ENCODE assay signal across 8 cellular contexts in genomic region chr17:41666336-41666680, GRCh38. TPM values are rescaled to one million over a fixed set of nuclear protein-coding genes. Genes with fewer than 3 reads are reported as not detected.
DNase-seq lines count a peak whose midpoint lies in the region; ATAC-seq and TF ChIP-seq lines count a peak whose summit lies in the region.

No MANE protein-coding gene starts in this region.

- H3K27ac Mint-ChIP-seq in neural crest cell (ENCODE audit: unreplicated experiment): peak overlapping the region; percentile 90

- no peaks in the 10 kb centered on the region for H3K9me3 ChIP-seq in esophagus (ENCODE audit: control insufficient read depth in 2 of 2, insufficient read depth in 1 of 2, low read depth in 1 of 2, low read length in 1 of 2)
- H3K9me3 ChIP-seq in thyroid gland: no peaks in the 10 kb centered on the region

- 1 to 2% methylated on average over 14 of the region's 14 CpGs for WGBS in esophagus, 2 donors
- 7 to 13% methylated on average over 13 to 14 of the region's 14 CpGs for WGBS in thyroid gland, 2 donors

- H3K27me3 Mint-ChIP-seq in neural crest cell (ENCODE audit: low read depth): peaks cover 34% of the 10 kb centered on the region

- DNase-seq in NCI-H226 (peak; percentile 50), neural crest cell (ENCODE audit: low read depth, low spot score) (no peak), thyroid gland (peak in 1 of 2 donors; percentile 34), cortex of kidney (lab: John Stamatoyannopoulos, UW) (no peak)
- peak; percentile 39 for DNase-seq in activated CD8-positive, alpha-beta memory T cell treated with anti-CD3 and anti-CD28 coated beads, Interleukin-2, amount 50 U/mL, for 24 hours (ENCODE audit: extremely low read depth)

- peaks cover 15% of the 10 kb centered on the region for H3K4me1 Mint-ChIP-seq in neural crest cell

- peak overlapping the region; percentile 83 for H3K4me3 Mint-ChIP-seq in neural crest cell

- H3K36me3 ChIP-seq in esophagus (ENCODE audit: control insufficient read depth in 2 of 2, insufficient read depth in 2 of 2, low read length in 1 of 2): no peaks in the 10 kb centered on the region
- no peaks in the 10 kb centered on the region for H3K36me3 ChIP-seq in thyroid gland

- ATAC-seq in GM18907 (IDR thresholded peaks at IDR 0.05; ENCODE audit: unreplicated experiment) (peak; percentile 42), HG03045 (IDR thresholded peaks at IDR 0.05; ENCODE audit: unreplicated experiment) (peak; percentile 30)

- H3K36me3 Mint-ChIP-seq in neural crest cell (ENCODE audit: low read depth): no peaks in the 10 kb centered on the region

- intact Hi-C loops in thyroid gland (cut with DNase I): loop anchor here (5.0 kb wide), 1 partner anchor 864 kb away; no protein-coding TSS in a partner anchor

- no peaks in the 10 kb centered on the region for H3K9me3 Mint-ChIP-seq in neural crest cell

- TF ChIP-seq POLR2A in thyroid gland (IDR thresholded peaks at IDR 0.05): no peak

- TF ChIP-seq CTCF in neural crest cell (conservative IDR thresholded peaks at IDR 0.05) (no peak), thyroid gland (IDR thresholded peaks at IDR 0.05) (no peak)

- H3K4me1 ChIP-seq in esophagus (ENCODE audit: control insufficient read depth in 2 of 2, insufficient read depth in 2 of 2, low read length in 1 of 2) (peaks cover 3 to 18% of the 10 kb centered on the region in 2 donors), thyroid gland (peaks cover 12 to 21% of the 10 kb centered on the region in 2 donors)

- H3K27me3 ChIP-seq in esophagus (ENCODE audit: control insufficient read depth in 1 of 2, insufficient read depth in 2 of 2, low read length in 2 of 2) (no peaks in the 10 kb centered on the region), thyroid gland (no peaks in the 10 kb centered on the region)

- peak overlapping the region in 1 of 2 donors; percentile 61 for H3K4me3 ChIP-seq in esophagus (ENCODE audit: low read depth in 1 of 2, low read length in 2 of 2)
- H3K4me3 ChIP-seq in thyroid gland (replicated peaks in 1 of 3): peak overlapping the region in 1 of 3 donors; percentile 28

- peak overlapping the region; percentile 90 to 97 for H3K27ac ChIP-seq in esophagus (ENCODE audit: low read depth in 2 of 2, low read length in 1 of 2)
- H3K27ac ChIP-seq in thyroid gland: peak overlapping the region; percentile 60 to 88 (median 77)

RNA-seq across cellular contexts. Expression of gene EIF1, which starts 22.4 kb away (rescaled TPM):
- 100 to 1,000 TPM; 342 to 553 TPM for polyA plus RNA-seq in esophagus
- total RNA-seq in neural crest cell: 617 and 620 TPM in 2 replicates
- 100 to 1,000 TPM; 119 to 171 (median 145) TPM for total RNA-seq in thyroid gland

RNA-seq across cellular contexts. Expression of gene KRT17, which starts 41.9 kb away (rescaled TPM):
- 100 to 1,000 TPM in 1 of 2 donors, 10 to 100 TPM in 1; 92.9 to 191 TPM for polyA plus RNA-seq in esophagus
- not detected in 2 replicates for total RNA-seq in neural crest cell
- under 1 TPM in 1 of 4 donors, not detected in 3; 0.56 TPM for total RNA-seq in thyroid gland

RNA-seq across cellular contexts. Expression of gene GAST, which starts 45.8 kb away (rescaled TPM):
- polyA plus RNA-seq in esophagus: not detected
- not detected in 2 replicates for total RNA-seq in neural crest cell
- not detected for total RNA-seq in thyroid gland

RNA-seq across cellular contexts. Expression of gene KRT16, which starts 53.7 kb away (rescaled TPM):
- 100 to 1,000 TPM; 413 to 534 TPM for polyA plus RNA-seq in esophagus
- total RNA-seq in neural crest cell: not detected in 2 replicates
- total RNA-seq in thyroid gland: 1 to 10 TPM in 2 of 4 donors, not detected in 2; 1.3 to 2.0 TPM

Comparison
In these comparisons a context has a peak if more than half of its experiments do, and no peak if none do; other contexts are left out.
1. DNase-seq: peak in NCI-H226 (single experiment) and activated CD8-positive, alpha-beta memory T cell treated with anti-CD3 and anti-CD28 coated beads, Interleukin-2, amount 50 U/mL, for 24 hours (single experiment); none in neural crest cell (single experiment) and cortex of kidney (single experiment).